1 cellular context compared by ENCODE assay signal in genomic region chrX:136039968-136040367, GRCh38.
TF ChIP-seq lines count a peak whose summit lies in the region.

No MANE protein-coding gene starts in this region.

TF ChIP-seq in IMR-90, 13 proteins besides CTCF, POLR2A, EP300 and RAD21 (continued from another document):
- TF ChIP-seq, protein P1, sequence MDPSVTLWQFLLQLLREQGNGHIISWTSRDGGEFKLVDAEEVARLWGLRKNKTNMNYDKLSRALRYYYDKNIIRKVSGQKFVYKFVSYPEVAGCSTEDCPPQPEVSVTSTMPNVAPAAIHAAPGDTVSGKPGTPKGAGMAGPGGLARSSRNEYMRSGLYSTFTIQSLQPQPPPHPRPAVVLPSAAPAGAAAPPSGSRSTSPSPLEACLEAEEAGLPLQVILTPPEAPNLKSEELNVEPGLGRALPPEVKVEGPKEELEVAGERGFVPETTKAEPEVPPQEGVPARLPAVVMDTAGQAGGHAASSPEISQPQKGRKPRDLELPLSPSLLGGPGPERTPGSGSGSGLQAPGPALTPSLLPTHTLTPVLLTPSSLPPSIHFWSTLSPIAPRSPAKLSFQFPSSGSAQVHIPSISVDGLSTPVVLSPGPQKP (IDR thresholded peaks at IDR 0.05; ENCODE audit: borderline replicate concordance, low read depth, low read length), result no peak
- TF ChIP-seq RCOR1 (IDR thresholded peaks at IDR 0.05; ENCODE audit: insufficient replicate concordance, low read length) (no peak), BHLHE40 (IDR thresholded peaks at IDR 0.05; ENCODE audit: low read depth, low read length) (no peak), NFE2L2 (IDR thresholded peaks at IDR 0.05; ENCODE audit: low read depth, low read length) (no peak), CEBPB (IDR thresholded peaks at IDR 0.05; ENCODE audit: low read depth, low read length) (no peak), CHD1 (IDR thresholded peaks at IDR 0.05; ENCODE audit: low read depth, low read length) (no peak)
TF ChIP-seq in IMR-90: peak in this region for 0.
